Comparison of ENCODE assay signal across 8 cellular contexts in the genomic region with DNA sequence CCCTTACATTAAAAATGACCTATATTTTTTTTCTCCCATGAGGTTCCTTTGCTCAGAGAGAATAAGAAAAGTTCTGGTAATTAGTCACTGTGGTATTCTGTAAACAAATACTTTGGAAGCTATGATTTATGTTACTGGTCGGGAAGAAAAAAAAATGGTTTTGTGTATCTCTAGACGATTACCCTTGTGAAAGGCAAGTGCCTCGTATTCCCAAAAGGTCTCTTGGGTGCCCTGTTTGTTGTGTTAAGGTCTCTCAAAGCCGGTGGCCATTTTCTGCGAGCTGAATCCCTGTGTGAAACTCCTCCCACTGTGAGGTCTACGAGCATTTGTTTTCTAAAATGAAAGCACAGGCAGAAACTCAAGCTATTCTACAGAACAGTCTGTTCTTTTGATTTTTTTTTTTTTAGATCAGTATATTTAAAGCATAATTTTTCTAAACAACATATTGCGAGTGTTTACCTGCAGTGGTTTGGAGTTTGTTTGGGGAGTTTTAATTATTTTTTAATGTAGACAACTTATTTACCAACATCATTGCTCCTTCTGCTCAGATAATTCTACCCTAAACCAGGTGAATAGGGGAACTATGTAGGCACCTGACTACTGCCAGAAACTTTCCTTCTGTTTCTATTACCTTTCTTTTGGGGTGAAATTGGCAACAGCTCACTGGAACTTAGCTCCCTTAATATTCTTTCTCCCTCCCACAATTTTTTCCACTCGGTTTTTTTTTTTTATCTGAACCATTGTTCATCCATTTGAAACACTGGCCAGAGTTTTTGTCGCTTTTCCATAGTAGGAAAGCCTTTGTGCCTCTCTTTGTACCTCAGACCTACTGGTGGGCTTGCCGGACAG. TPM values are rescaled to one million over a fixed set of nuclear protein-coding genes. Genes with fewer than 3 reads are reported as not detected.
DNase-seq lines count a peak whose midpoint lies in the region; ATAC-seq, FAIRE-seq and TF ChIP-seq lines count a peak whose summit lies in the region.

No MANE protein-coding gene starts in this region.

- H3K4me3 ChIP-seq in brain microvascular endothelial cell (ENCODE audit: low read depth, low read length) = no peak overlapping the region
- peak overlapping the region in 2 of 3 experiments; percentile 51 to 60 for H3K4me3 ChIP-seq in keratinocyte (ENCODE audit: control insufficient read depth in 2 of 3, extremely low read depth in 1 of 3, insufficient read depth in 2 of 3, low read depth in 1 of 3, low read length in 3 of 3)

- H3K79me2 ChIP-seq in keratinocyte (ENCODE audit: control insufficient read depth, insufficient read depth, low read length) = peaks cover 67% of the 10 kb centered on the region

- CTCF ChIA-PET in T-cell (lab: Charles Lee) = interaction anchor here (0.6 to 3.4 kb wide), 15 partner anchors 9 to 1139 kb away, joined by 3 to 21 read pairs (median 4); a partner anchor contains a TSS

- H3K27ac ChIP-seq in brain microvascular endothelial cell = peak overlapping the region; percentile 95
- H3K27ac ChIP-seq in keratinocyte (ENCODE audit: control insufficient read depth, insufficient read depth, low read length) = peak overlapping the region; percentile 82

- DNase-seq in ELF-1 (ENCODE audit: low read depth, low spot score) (peak; percentile 47), T-cell (peak; percentile 15 to 72 (median 56)), brain microvascular endothelial cell (peak; percentile 90), keratinocyte (ENCODE audit: low read depth, low spot score) (no peak), SW480 (ENCODE audit: low spot score) (no peak), ecto neural progenitor cell (ENCODE audit: low spot score) (no peak)
- DNase-seq in stimulated activated CD4-positive, alpha-beta T cell treated with anti-CD3 and anti-CD28 coated beads, Interleukin-2, amount 100 ng/mL, for 24 hours = peak; percentile 39 to 54

- peaks cover 46% of the 10 kb centered on the region for H3K36me3 Mint-ChIP-seq in T-cell

- peak overlapping the region; percentile 88 for H3K4me2 ChIP-seq in keratinocyte (ENCODE audit: control insufficient read depth, extremely low read depth, insufficient read depth, low read depth, low read length)

- no peaks in the 10 kb centered on the region for H3K9me3 Mint-ChIP-seq in T-cell

- TF ChIP-seq CTCF in brain microvascular endothelial cell (IDR thresholded peaks at IDR 0.05; ENCODE audit: low read depth, low read length, missing control alignments) (no peak), keratinocyte (optimal IDR thresholded peaks at IDR 0.05 in 1 of 3, IDR thresholded peaks at IDR 0.05 in 1 of 3, conservative IDR thresholded peaks at IDR 0.05 in 1 of 3; ENCODE audit: extremely low read depth in 1 of 3, insufficient read depth in 2 of 3, low read length in 3 of 3) (no peak)

- peak overlapping the region; percentile 71 to 74 (median 72) for H3K4me3 Mint-ChIP-seq in T-cell

- no peaks in the 10 kb centered on the region for H3K9me3 ChIP-seq in keratinocyte (ENCODE audit: control insufficient read depth, low read depth, low read length)

- H3K9ac ChIP-seq in keratinocyte (ENCODE audit: control insufficient read depth, extremely low read depth, insufficient read depth, low read length) = peak overlapping the region; percentile 71

- in situ Hi-C loops in brain microvascular endothelial cell (cut with HindIII; ENCODE audit: low pct_ligation_motif_present, low sequenced_read_pairs) = no loop called here

- H3K27ac Mint-ChIP-seq in T-cell = peak overlapping the region; percentile 99

- dilution Hi-C loops in keratinocyte (cut with MboI; ENCODE audit: extremely low pct_ligation_motif_present, low sequenced_read_pairs) = no loop called here

- H2AFZ ChIP-seq in keratinocyte (ENCODE audit: control insufficient read depth, low read length) = peak overlapping the region; percentile 5

- H3K27me3 Mint-ChIP-seq in T-cell = no peaks in the 10 kb centered on the region

- H3K36me3 ChIP-seq in brain microvascular endothelial cell (replicated peaks) (peaks cover 74% of the 10 kb centered on the region), keratinocyte (ENCODE audit: control insufficient read depth in 2 of 2, extremely low read depth in 1 of 2, insufficient read depth in 2 of 2, low read length in 2 of 2) (peaks cover 14 to 25% of the 10 kb centered on the region in 2 experiments)

- peaks cover 76 to 91% (median 91%) of the 10 kb centered on the region in 3 donors for H3K4me1 Mint-ChIP-seq in T-cell

- peak; percentile 64 for ATAC-seq in HG03354 (IDR thresholded peaks at IDR 0.05; ENCODE audit: poor library complexity, severe bottlenecking, unreplicated experiment)
- peak; percentile 54 to 72 (median 59) for ATAC-seq in T-cell (replicated peaks in 1 of 4)

- FAIRE-seq in keratinocyte (lab: Jason Lieb, UNC) = no peak

- H3K27me3 ChIP-seq in brain microvascular endothelial cell (replicated peaks) = no peaks in the 10 kb centered on the region
- no peaks in the 10 kb centered on the region for H3K27me3 ChIP-seq in keratinocyte (ENCODE audit: control insufficient read depth, extremely low read depth, insufficient read depth, low read length)

- H3K9me1 ChIP-seq in keratinocyte (ENCODE audit: control insufficient read depth, extremely low read depth, insufficient read depth, low read length) = no peaks in the 10 kb centered on the region

- H4K20me1 ChIP-seq in keratinocyte (ENCODE audit: control insufficient read depth, extremely low read depth, insufficient read depth, low read length) = no peaks in the 10 kb centered on the region

- peaks cover 56% of the 10 kb centered on the region for H3K4me1 ChIP-seq in keratinocyte (ENCODE audit: control insufficient read depth, extremely low read depth, insufficient read depth, low read length)

- POLR2A ChIA-PET in T-cell (lab: Charles Lee) = interaction anchor here (0.5 to 1.9 kb wide), 14 partner anchors 8 to 465 kb away, joined by 3 to 8 read pairs (median 3); no protein-coding TSS in a partner anchor

RNA-seq across cellular contexts. Expression of a gene that starts 44.0 kb away (rescaled TPM):
- total RNA-seq in T-cell = 10 to 100 TPM; 38.7 to 72.3 (median 58.2) TPM
- polyA plus RNA-seq in keratinocyte = 17.9 to 41.1 TPM (median 34.9 TPM) in 3 replicates
- polyA plus RNA-seq in keratinocyte (2011; ENCODE audit: low read depth) = 24.1 TPM
- polyA plus RNA-seq in keratinocyte (2011; cell fraction: cytosol; rRNA removed) = 15.0 and 25.8 TPM in 2 replicates
- 36.8 and 40.9 TPM in 2 replicates for polyA plus RNA-seq in keratinocyte (2011; cell fraction: nucleus; rRNA removed)
- polyA plus RNA-seq in keratinocyte (2012; ENCODE audit: low replicate concordance) = 19.3 and 38.7 TPM in 2 replicates
- polyA minus RNA-seq in keratinocyte = 45.2 to 76.7 TPM (median 75.1 TPM) in 3 replicates
- 38.2 TPM for polyA minus RNA-seq in keratinocyte (2011; cell fraction: cytosol; rRNA and poly(A)+ RNA removed)
- 59.4 and 96.9 TPM in 2 replicates for polyA minus RNA-seq in keratinocyte (2011; cell fraction: nucleus; rRNA and poly(A)+ RNA removed)

Comparison
In these comparisons a context has a peak if more than half of its experiments do, and no peak if none do; other contexts are left out.
1. DNase-seq: peak in ELF-1 (single experiment), T-cell (34 of 34), brain microvascular endothelial cell (single experiment) and stimulated activated CD4-positive, alpha-beta T cell treated with anti-CD3 and anti-CD28 coated beads, Interleukin-2, amount 100 ng/mL, for 24 hours (2 of 2); none in keratinocyte (single experiment), SW480 (single experiment) and ecto neural progenitor cell (single experiment).